31 cellular contexts compared by ENCODE assay signal in genomic region chr1:61419681-61420080, GRCh38.
"Had no signal": no experiment of that assay in that cellular context is flagged by ENCODE, and none has a peak within 500 bp of the region (broad histone marks: within the 10 kb centered on the region; RNA-seq: fewer than 3 reads in every experiment).

No MANE protein-coding gene starts in this region.

- H3K4me1 Mint-ChIP-seq: activated CD4-positive, alpha-beta T cell treated with anti-CD3 and anti-CD28 coated beads for 36 hours; activated CD8-positive, alpha-beta memory T cell treated with anti-CD3 and anti-CD28 coated beads, Interleukin-2, amount 10 ng/mL, durations not matched to agents 7 days and 5 days; activated naive CD4-positive, alpha-beta T cell treated with anti-CD3 and anti-CD28 coated beads, Interleukin-2, amount 50 U/mL, for 24 hours; activated naive CD8-positive, alpha-beta T cell treated with anti-CD3 and anti-CD28 coated beads, Interleukin-2, amount 50 U/mL, for 24 hours; immature natural killer cell had no signal

- H3K4me1 ChIP-seq: neural progenitor cell, parathyroid adenoma had no signal

- H3K9me3 Mint-ChIP-seq: activated naive CD4-positive, alpha-beta T cell treated with anti-CD3 and anti-CD28 coated beads, Interleukin-2, amount 50 U/mL, for 24 hours; activated naive CD8-positive, alpha-beta T cell treated with anti-CD3 and anti-CD28 coated beads, Interleukin-2, amount 50 U/mL, for 24 hours; activated T-helper 2 cell treated with anti-CD3 and anti-CD28 coated beads, Interferon-gamma antibody, Interleukin-2, Interleukin-4, amounts not matched to agents 10 μg/mL and 5 μg/mL and 100 μg/mL, durations not matched to agents 14 hours and 24 hours and 36 hours; dendritic cell treated with granulocyte-macrophage colony-stimulating factor and Interleukin-4, amounts not matched to agents 40 ng/mL and 50 ng/mL, for 4 days; immature natural killer cell; naive thymus-derived CD8-positive, alpha-beta T cell; neural progenitor cell had no signal

- H3K4me3 ChIP-seq: breast epithelium, gastroesophageal sphincter, neural progenitor cell, psoas muscle, smooth muscle cell, tibial nerve had no signal

- DNase-seq: activated CD4-positive, alpha-beta T cell treated with anti-CD3 and anti-CD28 coated beads for 36 hours; activated CD4-positive, CD25-positive, alpha-beta regulatory T cell; activated CD8-positive, alpha-beta memory T cell treated with anti-CD3 and anti-CD28 coated beads, Interleukin-2, amount 10 ng/mL, durations not matched to agents 7 days and 5 days; activated CD8-positive, alpha-beta T cell treated with anti-CD3 and anti-CD28 coated beads, Interleukin-2, amount 10 ng/mL, durations not matched to agents 7 days and 5 days; activated naive CD8-positive, alpha-beta T cell treated with anti-CD3 and anti-CD28 coated beads, Interleukin-2, amount 50 U/mL, for 24 hours; activated T-cell treated with anti-CD3 and anti-CD28 coated beads, Interleukin-2, amount 50 U/mL, for 48 hours; amygdala; central memory CD4-positive, alpha-beta T cell; effector CD4-positive, alpha-beta T cell; erythroblast; hypothalamus; immature natural killer cell; kidney; left colon; midbrain; naive thymus-derived CD8-positive, alpha-beta T cell; occipital lobe; psoas muscle; stimulated activated CD4-positive, alpha-beta T cell treated with anti-CD3 and anti-CD28 coated beads, Interleukin-1b, Interleukin-23, amount 100 ng/mL, for 48 hours; stimulated activated naive CD4-positive, alpha-beta T cell treated with Interleukin-2 at 50 U/mL for 16 hours; T-helper 17 cell; T1000 had no signal

- H3K4me3 Mint-ChIP-seq: activated CD4-positive, alpha-beta T cell treated with anti-CD3 and anti-CD28 coated beads for 36 hours; activated CD8-positive, alpha-beta memory T cell treated with anti-CD3 and anti-CD28 coated beads, Interleukin-2, amount 10 ng/mL, durations not matched to agents 7 days and 5 days; activated CD8-positive, alpha-beta T cell treated with anti-CD3 and anti-CD28 coated beads, Interleukin-2, amount 10 ng/mL, durations not matched to agents 7 days and 5 days; activated naive CD4-positive, alpha-beta T cell treated with anti-CD3 and anti-CD28 coated beads, Interleukin-2, amount 50 U/mL, for 24 hours; activated naive CD8-positive, alpha-beta T cell treated with anti-CD3 and anti-CD28 coated beads, Interleukin-2, amount 50 U/mL, for 24 hours; dendritic cell treated with granulocyte-macrophage colony-stimulating factor and Interleukin-4, amounts not matched to agents 40 ng/mL and 50 ng/mL, for 4 days; immature natural killer cell; naive thymus-derived CD8-positive, alpha-beta T cell; neural progenitor cell; T-helper 17 cell had no signal

- H3K27me3 ChIP-seq: breast epithelium, gastroesophageal sphincter, neural progenitor cell, tibial nerve had no signal

- H3K27me3 Mint-ChIP-seq: activated CD4-positive, alpha-beta T cell treated with anti-CD3 and anti-CD28 coated beads for 36 hours; activated CD8-positive, alpha-beta memory T cell treated with anti-CD3 and anti-CD28 coated beads, Interleukin-2, amount 10 ng/mL, durations not matched to agents 7 days and 5 days; activated naive CD8-positive, alpha-beta T cell treated with anti-CD3 and anti-CD28 coated beads, Interleukin-2, amount 50 U/mL, for 24 hours; dendritic cell treated with granulocyte-macrophage colony-stimulating factor and Interleukin-4, amounts not matched to agents 40 ng/mL and 50 ng/mL, for 4 days; naive thymus-derived CD8-positive, alpha-beta T cell had no signal

- H3K27ac Mint-ChIP-seq: activated CD4-positive, alpha-beta T cell treated with anti-CD3 and anti-CD28 coated beads for 36 hours; activated CD8-positive, alpha-beta memory T cell treated with anti-CD3 and anti-CD28 coated beads, Interleukin-2, amount 10 ng/mL, durations not matched to agents 7 days and 5 days; activated CD8-positive, alpha-beta T cell treated with anti-CD3 and anti-CD28 coated beads, Interleukin-2, amount 10 ng/mL, durations not matched to agents 7 days and 5 days; activated naive CD4-positive, alpha-beta T cell treated with anti-CD3 and anti-CD28 coated beads, Interleukin-2, amount 50 U/mL, for 24 hours; activated naive CD8-positive, alpha-beta T cell treated with anti-CD3 and anti-CD28 coated beads, Interleukin-2, amount 50 U/mL, for 24 hours; activated T-helper 2 cell treated with anti-CD3 and anti-CD28 coated beads, Interferon-gamma antibody, Interleukin-2, Interleukin-4, amounts not matched to agents 10 μg/mL and 5 μg/mL and 100 μg/mL, durations not matched to agents 14 hours and 24 hours and 36 hours; dendritic cell treated with granulocyte-macrophage colony-stimulating factor and Interleukin-4, amounts not matched to agents 40 ng/mL and 50 ng/mL, for 4 days; immature natural killer cell; naive thymus-derived CD8-positive, alpha-beta T cell; neural progenitor cell; T-helper 17 cell had no signal

- H3K9me3 ChIP-seq: breast epithelium, gastroesophageal sphincter, psoas muscle, tibial nerve had no signal

- H3K36me3 Mint-ChIP-seq: activated CD8-positive, alpha-beta memory T cell treated with anti-CD3 and anti-CD28 coated beads, Interleukin-2, amount 10 ng/mL, durations not matched to agents 7 days and 5 days; immature natural killer cell had no signal

- H3K36me3 ChIP-seq: breast epithelium, neural progenitor cell had no signal

- ATAC-seq: activated CD4-positive, alpha-beta T cell treated with anti-CD3 and anti-CD28 coated beads for 36 hours; activated CD8-positive, alpha-beta memory T cell treated with anti-CD3 and anti-CD28 coated beads, Interleukin-2, amount 10 ng/mL, durations not matched to agents 7 days and 5 days; activated CD8-positive, alpha-beta T cell treated with anti-CD3 and anti-CD28 coated beads, Interleukin-2, amount 10 ng/mL, durations not matched to agents 7 days and 5 days; activated naive CD8-positive, alpha-beta T cell treated with anti-CD3 and anti-CD28 coated beads, Interleukin-2, amount 50 U/mL, for 24 hours; gastroesophageal sphincter; left colon; naive thymus-derived CD8-positive, alpha-beta T cell; psoas muscle; T-helper 17 cell had no signal

- H3K27ac ChIP-seq: breast epithelium, gastroesophageal sphincter, neural progenitor cell, parathyroid adenoma, psoas muscle, tibial nerve had no signal
